In genomic region chr11:23954317-23954716, GRCh38 we compare ENCODE assay signal across 3 cellular contexts.
"Had no signal": no experiment of that assay in that cellular context is flagged by ENCODE, and none has a peak within 500 bp of the region (broad histone marks: within the 10 kb centered on the region; RNA-seq: fewer than 3 reads in every experiment).

No MANE protein-coding gene starts in this region.

- ATAC-seq: GM12878 had no signal

- H3K4me3 ChIP-seq: GM12878 had no signal

- DNase-seq: GDM1, GF-D8 had no signal
